ENCODE assay signal across 15 cellular contexts in genomic region chr6:31948306-31948705, GRCh38. TPM values are rescaled to one million over a fixed set of nuclear protein-coding genes. Genes with fewer than 3 reads are reported as not detected.
"Had no signal": no experiment of that assay in that cellular context is flagged by ENCODE, and none has a peak within 500 bp of the region (broad histone marks: within the 10 kb centered on the region; RNA-seq: fewer than 3 reads in every experiment).

No MANE protein-coding gene starts in this region.

- DNase-seq: activated CD4-positive, alpha-beta T cell treated with anti-CD3 and anti-CD28 coated beads, Interleukin-2, amount 10 ng/mL, durations not matched to agents 7 days and 5 days; activated CD4-positive, CD25-positive, alpha-beta regulatory T cell; activated CD8-positive, alpha-beta memory T cell treated with anti-CD3 and anti-CD28 coated beads, Interleukin-2, amount 50 U/mL, for 48 hours; activated gamma-delta T cell treated with Interleukin-2 at 50 U/mL for 16 hours; activated naive CD8-positive, alpha-beta T cell treated with anti-CD3 and anti-CD28 coated beads, Interleukin-2, amount 10 ng/mL, durations not matched to agents 7 days and 5 days; activated T-cell treated with anti-CD3 and anti-CD28 coated beads, Interleukin-2, amount 50 U/mL, for 72 hours; anterior cingulate cortex; dermis blood vessel endothelial cell; effector memory CD8-positive, alpha-beta T cell; foreskin melanocyte; kidney glomerular epithelial cell; stimulated activated CD4-positive, alpha-beta T cell treated with anti-CD3 and anti-CD28 coated beads, Interleukin-12 subunit alpha, Interleukin-12 subunit beta, amount 100 ng/mL, for 4 hours; stimulated activated CD4-positive, alpha-beta T cell treated with anti-CD3 and anti-CD28 coated beads, Interleukin-2, amount 100 ng/mL, for 24 hours; SW 1271 had no signal

- ATAC-seq: activated T-cell treated with anti-CD3 and anti-CD28 coated beads, Interleukin-2, amount 50 U/mL, for 72 hours; effector memory CD8-positive, alpha-beta T cell had no signal

- H3K27ac ChIP-seq: epithelial cell of prostate had no signal

RNA-seq across cellular contexts. Expression of gene C2, which starts 20.8 kb away (rescaled TPM):
- total RNA-seq: dermis blood vessel endothelial cell had no signal
